In genomic region chr17:32528825-32529224, GRCh38 we compare ENCODE assay signal across 26 cellular contexts. TPM values are rescaled to one million over a fixed set of nuclear protein-coding genes. Genes with fewer than 3 reads are reported as not detected.
DNase-seq lines count a peak whose midpoint lies in the region; ATAC-seq and TF ChIP-seq lines count a peak whose summit lies in the region.
"Had no signal": no experiment of that assay in that cellular context is flagged by ENCODE, and none has a peak within 500 bp of the region (broad histone marks: within the 10 kb centered on the region; RNA-seq: fewer than 3 reads in every experiment).

No MANE protein-coding gene starts in this region.

- TF ChIP-seq CTCF in WERI-Rb-1 (IDR thresholded peaks at IDR 0.05; ENCODE audit: low read depth, low read length) (no peak), osteocyte (IDR thresholded peaks at IDR 0.05) (no peak)

- H3K4me3 Mint-ChIP-seq in stimulated activated naive CD8-positive, alpha-beta T cell treated with anti-CD3 and anti-CD28 coated beads, Interleukin-15, Interleukin-2, amounts not matched to agents 100 ng/mL and 50 ng/mL, for 24 hours = no peak overlapping the region
- H3K4me3 Mint-ChIP-seq in effector memory CD8-positive, alpha-beta T cell = peak overlapping the region; percentile 33 to 54
- no peak overlapping the region for H3K4me3 Mint-ChIP-seq in stimulated activated memory B cell treated with anti-CD40 and anti-IgM and Interleukin-4, amounts not matched to agents 10 μg/mL and 1 μg/mL and 100 μg/mL, for 72 hours
- no peak overlapping the region for H3K4me3 Mint-ChIP-seq in osteocyte (ENCODE audit: unreplicated experiment)
- H3K4me3 Mint-ChIP-seq: GM23338; stimulated activated naive B cell treated with anti-CD40 and anti-IgM and Interleukin-4, amounts not matched to agents 10 μg/mL and 1 μg/mL and 100 μg/mL, for 72 hours had no signal

- H3K36me3 Mint-ChIP-seq in stimulated activated naive CD8-positive, alpha-beta T cell treated with anti-CD3 and anti-CD28 coated beads, Interleukin-15, Interleukin-2, amounts not matched to agents 100 ng/mL and 50 ng/mL, for 24 hours (ENCODE audit: low read depth) = no peaks in the 10 kb centered on the region
- H3K36me3 Mint-ChIP-seq in effector memory CD8-positive, alpha-beta T cell (ENCODE audit: insufficient read depth) = peaks cover 4% of the 10 kb centered on the region
- H3K36me3 Mint-ChIP-seq in stimulated activated memory B cell treated with anti-CD40 and anti-IgM and Interleukin-4, amounts not matched to agents 10 μg/mL and 1 μg/mL and 100 μg/mL, for 72 hours = peaks cover 15% of the 10 kb centered on the region
- H3K36me3 Mint-ChIP-seq in osteocyte (ENCODE audit: unreplicated experiment) = peaks cover 2% of the 10 kb centered on the region

- no peak overlapping the region for H3K4me3 ChIP-seq in WERI-Rb-1 (ENCODE audit: low read depth, low read length)
- H3K4me3 ChIP-seq: colonic mucosa, GM23338, heart left ventricle, lung, right lobe of liver, testis had no signal

- H3K36me3 ChIP-seq in WERI-Rb-1 = no peaks in the 10 kb centered on the region
- H3K36me3 ChIP-seq: colonic mucosa, heart left ventricle, right lobe of liver had no signal

- no peaks in the 10 kb centered on the region for H3K27me3 Mint-ChIP-seq in stimulated activated naive CD8-positive, alpha-beta T cell treated with anti-CD3 and anti-CD28 coated beads, Interleukin-15, Interleukin-2, amounts not matched to agents 100 ng/mL and 50 ng/mL, for 24 hours
- no peaks in the 10 kb centered on the region for H3K27me3 Mint-ChIP-seq in effector memory CD8-positive, alpha-beta T cell
- no peaks in the 10 kb centered on the region for H3K27me3 Mint-ChIP-seq in stimulated activated memory B cell treated with anti-CD40 and anti-IgM and Interleukin-4, amounts not matched to agents 10 μg/mL and 1 μg/mL and 100 μg/mL, for 72 hours
- no peaks in the 10 kb centered on the region for H3K27me3 Mint-ChIP-seq in osteocyte (ENCODE audit: unreplicated experiment)

- peaks cover 51% of the 10 kb centered on the region for H3K4me1 Mint-ChIP-seq in stimulated activated naive CD8-positive, alpha-beta T cell treated with anti-CD3 and anti-CD28 coated beads, Interleukin-15, Interleukin-2, amounts not matched to agents 100 ng/mL and 50 ng/mL, for 24 hours (ENCODE audit: low read depth)
- peaks cover 17 to 32% of the 10 kb centered on the region in 2 donors for H3K4me1 Mint-ChIP-seq in effector memory CD8-positive, alpha-beta T cell (ENCODE audit: low read depth in 2 of 2)
- peaks cover 38% of the 10 kb centered on the region for H3K4me1 Mint-ChIP-seq in stimulated activated memory B cell treated with anti-CD40 and anti-IgM and Interleukin-4, amounts not matched to agents 10 μg/mL and 1 μg/mL and 100 μg/mL, for 72 hours
- peaks cover 4% of the 10 kb centered on the region for H3K4me1 Mint-ChIP-seq in osteocyte (ENCODE audit: unreplicated experiment)

- H3K9me3 Mint-ChIP-seq in stimulated activated naive CD8-positive, alpha-beta T cell treated with anti-CD3 and anti-CD28 coated beads, Interleukin-15, Interleukin-2, amounts not matched to agents 100 ng/mL and 50 ng/mL, for 24 hours = no peaks in the 10 kb centered on the region
- no peaks in the 10 kb centered on the region for H3K9me3 Mint-ChIP-seq in effector memory CD8-positive, alpha-beta T cell
- no peaks in the 10 kb centered on the region for H3K9me3 Mint-ChIP-seq in stimulated activated memory B cell treated with anti-CD40 and anti-IgM and Interleukin-4, amounts not matched to agents 10 μg/mL and 1 μg/mL and 100 μg/mL, for 72 hours
- H3K9me3 Mint-ChIP-seq in osteocyte (ENCODE audit: unreplicated experiment) = no peaks in the 10 kb centered on the region
- H3K9me3 Mint-ChIP-seq: GM23338; stimulated activated naive B cell treated with anti-CD40 and anti-IgM and Interleukin-4, amounts not matched to agents 10 μg/mL and 1 μg/mL and 100 μg/mL, for 72 hours had no signal

- no peak for ATAC-seq in stimulated activated naive CD8-positive, alpha-beta T cell treated with anti-CD3 and anti-CD28 coated beads, Interleukin-15, Interleukin-2, amounts not matched to agents 100 U/mL and 50 U/mL, for 24 hours
- ATAC-seq in effector memory CD8-positive, alpha-beta T cell (replicated peaks) = peak; percentile 74
- no peak for ATAC-seq in stimulated activated memory B cell treated with anti-CD40 and anti-IgM and Interleukin-4, amounts not matched to agents 10 μg/mL and 1 μg/mL and 100 μg/mL, for 72 hours
- no peak for ATAC-seq in GM21390 (IDR thresholded peaks at IDR 0.05; ENCODE audit: unreplicated experiment)
- ATAC-seq: heart left ventricle; right lobe of liver; stimulated activated naive B cell treated with anti-CD40 and anti-IgM and Interleukin-4, amounts not matched to agents 10 μg/mL and 1 μg/mL and 100 μg/mL, for 72 hours had no signal

- H3K27ac Mint-ChIP-seq in stimulated activated naive CD8-positive, alpha-beta T cell treated with anti-CD3 and anti-CD28 coated beads, Interleukin-15, Interleukin-2, amounts not matched to agents 100 ng/mL and 50 ng/mL, for 24 hours = peak overlapping the region; percentile 71
- peak overlapping the region; percentile 77 to 86 for H3K27ac Mint-ChIP-seq in effector memory CD8-positive, alpha-beta T cell
- peak overlapping the region; percentile 29 for H3K27ac Mint-ChIP-seq in stimulated activated memory B cell treated with anti-CD40 and anti-IgM and Interleukin-4, amounts not matched to agents 10 μg/mL and 1 μg/mL and 100 μg/mL, for 72 hours
- H3K27ac Mint-ChIP-seq in osteocyte (ENCODE audit: unreplicated experiment) = no peak overlapping the region
- H3K27ac Mint-ChIP-seq: GM23338 had no signal

- H3K9me3 ChIP-seq in WERI-Rb-1 (ENCODE audit: severe bottlenecking) = no peaks in the 10 kb centered on the region
- H3K9me3 ChIP-seq: colonic mucosa, heart left ventricle, right lobe of liver, SK-N-SH, testis had no signal

- no peaks in the 10 kb centered on the region for H3K27me3 ChIP-seq in WERI-Rb-1 (ENCODE audit: insufficient read depth, low read depth, severe bottlenecking)
- H3K27me3 ChIP-seq: colonic mucosa, heart left ventricle, right lobe of liver, testis had no signal

- H3K27ac ChIP-seq in WERI-Rb-1 = peak overlapping the region; percentile 39
- H3K27ac ChIP-seq: C4-2B, colonic mucosa, heart left ventricle, right lobe of liver, testis had no signal

- DNase-seq in stimulated activated naive CD8-positive, alpha-beta T cell treated with anti-CD3 and anti-CD28 coated beads, Interleukin-15, Interleukin-2, amounts not matched to agents 100 U/mL and 50 U/mL, for 24 hours = no peak
- DNase-seq in WERI-Rb-1 (no peak), osteocyte (ENCODE audit: extremely low spot score, unreplicated experiment) (no peak), NCI-H128 (lab: John Stamatoyannopoulos, UW; ENCODE audit: unreplicated experiment) (no peak)
- DNase-seq in effector memory CD8-positive, alpha-beta T cell = peak in 1 of 3 experiments; percentile 21
- DNase-seq: activated effector memory CD4-positive, alpha-beta T cell treated with Interleukin-2 at 50 U/mL for 16 hours; activated T-cell treated with anti-CD3 and anti-CD28 coated beads for 4 hours; amygdala; colonic mucosa; foreskin fibroblast; heart left ventricle; kidney glomerular epithelial cell; NCI-H510A; OCI-M1; right lobe of liver; SK-N-SH; stimulated activated CD4-positive, alpha-beta T cell treated with anti-CD3 and anti-CD28 coated beads, Interleukin-12 subunit alpha, Interleukin-12 subunit beta, amount 100 ng/mL, for 4 hours; stimulated activated CD4-positive, alpha-beta T cell treated with anti-CD3 and anti-CD28 coated beads, Interleukin-4, amount 100 ng/mL, for 24 hours; stimulated activated naive B cell treated with anti-CD40 and anti-IgM and Interleukin-4, amounts not matched to agents 10 μg/mL and 1 μg/mL and 100 μg/mL, for 72 hours; testis had no signal

RNA-seq across cellular contexts. Expression of gene CDK5R1, which starts 42.0 kb away (rescaled TPM):
- 1.4 and 1.8 TPM in 2 replicates for total RNA-seq in osteocyte

Comparison
In these comparisons a context has a peak if more than half of its experiments do, and no peak if none do; other contexts are left out.
1. H3K4me3 Mint-ChIP-seq: peak in effector memory CD8-positive, alpha-beta T cell (2 of 2); none in stimulated activated naive CD8-positive, alpha-beta T cell treated with anti-CD3 and anti-CD28 coated beads, Interleukin-15, Interleukin-2, amounts not matched to agents 100 ng/mL and 50 ng/mL, for 24 hours (single experiment), stimulated activated memory B cell treated with anti-CD40 and anti-IgM and Interleukin-4, amounts not matched to agents 10 μg/mL and 1 μg/mL and 100 μg/mL, for 72 hours (single experiment) and osteocyte (single experiment).